ENCODE assay signal across 8 cellular contexts in genomic region chr4:48269861-48270515, GRCh38. TPM values are rescaled to one million over a fixed set of nuclear protein-coding genes. Genes with fewer than 3 reads are reported as not detected.
DNase-seq lines count a peak whose midpoint lies in the region; ATAC-seq and TF ChIP-seq lines count a peak whose summit lies in the region.

No MANE protein-coding gene starts in this region.

- H3K36me3 Mint-ChIP-seq in activated CD4-positive, alpha-beta memory T cell treated with anti-CD3 and anti-CD28 coated beads for 36 hours, result no peaks in the 10 kb centered on the region

- peak overlapping the region; percentile 79 to 94 (median 87) for H3K9ac ChIP-seq in BLaER1 treated with 17β-estradiol and CSF1 and Interleukin-3, amounts not matched to agents 10 nM and 100 nM

- no peaks in the 10 kb centered on the region for H4K20me1 ChIP-seq in BLaER1 treated with 17β-estradiol and CSF1 and Interleukin-3, amounts not matched to agents 10 nM and 100 nM

- intact Hi-C loops in activated CD4-positive, alpha-beta memory T cell treated with anti-CD3 and anti-CD28 coated beads for 36 hours (cut with micrococcal nuclease), result loop anchor here (1.0 to 10.0 kb wide), 7 partner anchors 71 to 637 kb away; partner anchors contain the start of genes FRYL, NFXL1, OCIAD2 and SLAIN2

- peak overlapping the region; percentile 75 for H3K27ac Mint-ChIP-seq in activated CD4-positive, alpha-beta memory T cell treated with anti-CD3 and anti-CD28 coated beads for 36 hours

- TF ChIP-seq POLR2A in GM19099 (IDR thresholded peaks at IDR 0.05; ENCODE audit: extremely low read depth, insufficient read length, low read depth), result peak; percentile 79

- peak; percentile 74 for ATAC-seq in HG03378 (IDR thresholded peaks at IDR 0.05; ENCODE audit: unreplicated experiment)

- H3K36me3 ChIP-seq in BLaER1 treated with 17β-estradiol and CSF1 and Interleukin-3, amounts not matched to agents 10 nM and 100 nM, result peaks cover 0 to 16% (median 8%) of the 10 kb centered on the region in 11 experiments; a peak in 9 of 22 replicates

- no peaks in the 10 kb centered on the region for H3K27me3 Mint-ChIP-seq in activated CD4-positive, alpha-beta memory T cell treated with anti-CD3 and anti-CD28 coated beads for 36 hours

- H3K4me3 Mint-ChIP-seq in activated CD4-positive, alpha-beta memory T cell treated with anti-CD3 and anti-CD28 coated beads for 36 hours, result peak overlapping the region; percentile 91

- H3K4me2 ChIP-seq in BLaER1 treated with 17β-estradiol and CSF1 and Interleukin-3, amounts not matched to agents 10 nM and 100 nM, result peak overlapping the region; percentile 70 to 93 (median 87)

- POLR2A ChIA-PET in activated CD4-positive, alpha-beta memory T cell treated with anti-CD3 and anti-CD28 coated beads for 36 hours (lab: Charles Lee), result interaction anchor here (0.8 kb wide), 1 partner anchor 131 kb away, joined by 3 read pairs; no protein-coding TSS in a partner anchor

- CTCF ChIA-PET in activated CD4-positive, alpha-beta memory T cell treated with anti-CD3 and anti-CD28 coated beads for 36 hours (lab: Charles Lee), result no interaction called here

- peaks cover 23% of the 10 kb centered on the region for H3K4me1 Mint-ChIP-seq in activated CD4-positive, alpha-beta memory T cell treated with anti-CD3 and anti-CD28 coated beads for 36 hours (ENCODE audit: low read depth)

- H3K27ac ChIP-seq in BLaER1 treated with 17β-estradiol and CSF1 and Interleukin-3, amounts not matched to agents 10 nM and 100 nM, result peak overlapping the region; percentile 70 to 90 (median 81)

- H3K9me3 ChIP-seq in BLaER1 treated with 17β-estradiol and CSF1 and Interleukin-3, amounts not matched to agents 10 nM and 100 nM (replicated peaks in 1 of 11), result peaks cover 0 to 18% (median 6%) of the 10 kb centered on the region in 11 experiments; a peak in 9 of 22 replicates

- H3K4me3 ChIP-seq in BLaER1 treated with 17β-estradiol and CSF1 and Interleukin-3, amounts not matched to agents 10 nM and 100 nM, result peak overlapping the region; percentile 76 to 97 (median 93)

- no peaks in the 10 kb centered on the region for H3K9me3 Mint-ChIP-seq in activated CD4-positive, alpha-beta memory T cell treated with anti-CD3 and anti-CD28 coated beads for 36 hours

- no peaks in the 10 kb centered on the region for H3K27me3 ChIP-seq in BLaER1 treated with 17β-estradiol and CSF1 and Interleukin-3, amounts not matched to agents 10 nM and 100 nM

- H3K4me1 ChIP-seq in BLaER1 treated with 17β-estradiol and CSF1 and Interleukin-3, amounts not matched to agents 10 nM and 100 nM, result peaks cover 32 to 51% (median 46%) of the 10 kb centered on the region in 10 experiments

- peak; percentile 60 for DNase-seq in NCI-H748 treated with DMSO at 0.1 percent for 48 hours (lab: John Stamatoyannopoulos, UW)
- DNase-seq in activated CD4-positive, alpha-beta memory T cell treated with anti-CD3 and anti-CD28 coated beads for 36 hours, result peak; percentile 95
- peak; percentile 93 for DNase-seq in ecto neural progenitor cell (ENCODE audit: low spot score)
- DNase-seq in lung microvascular endothelial cell (ENCODE audit: low read depth in 2 of 2), result peak; percentile 52 to 76
- DNase-seq in stimulated activated CD4-positive, alpha-beta T cell treated with anti-CD3 and anti-CD28 coated beads, TNF-alpha, amount 100 ng/mL, for 48 hours (ENCODE audit: low read depth in 3 of 3), result peak; percentile 82 to 96 (median 84)

RNA-seq across cellular contexts. Expression of gene TEC, which starts 0.3 kb away (rescaled TPM):
- 1 to 10 TPM; 1.8 to 3.0 TPM for total RNA-seq in activated CD4-positive, alpha-beta memory T cell treated with anti-CD3 and anti-CD28 coated beads for 36 hours
- 0.22 and 1.8 TPM in 2 replicates for total RNA-seq in lung microvascular endothelial cell

Comparison
In these comparisons a context has a peak if more than half of its experiments do, and no peak if none do; other contexts are left out.
1. Peak in every context shown above with its lines: DNase-seq, ATAC-seq, H3K4me3 ChIP-seq and H3K27ac ChIP-seq.